15 cellular contexts compared by ENCODE assay signal in the genomic region with DNA sequence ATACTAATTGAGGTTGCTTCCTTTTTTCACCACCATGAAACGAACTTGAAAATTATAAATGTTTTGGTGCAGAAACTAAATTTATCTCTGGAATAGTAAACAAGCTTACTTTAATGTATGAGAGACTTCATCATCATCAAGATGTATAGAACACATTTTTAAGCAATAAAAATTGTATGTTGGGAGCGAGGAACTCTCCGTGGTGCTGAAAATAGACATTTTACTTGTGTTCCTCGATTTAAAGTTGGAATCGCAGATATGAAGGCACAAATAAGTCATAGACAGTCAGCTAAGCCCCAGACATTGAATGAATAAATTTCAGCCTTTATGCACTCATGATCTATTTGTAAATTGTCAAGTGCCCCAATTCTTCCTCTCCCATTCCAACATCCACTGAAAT.
A peak's percentile ranks its signal among the peaks of the same experiment; 100 is the strongest.
DNase-seq lines count a peak whose midpoint lies in the region; ATAC-seq, FAIRE-seq and TF ChIP-seq lines count a peak whose summit lies in the region.
"Had no signal": no experiment of that assay in that cellular context is flagged by ENCODE, and none has a peak within 500 bp of the region (broad histone marks: within the 10 kb centered on the region; RNA-seq: fewer than 3 reads in every experiment).

No MANE protein-coding gene starts in this region.

- in situ Hi-C loops in HepG2 (cut with HindIII; ENCODE audit: extremely low pct_ligation_motif_present, low pct_unique_long_range_greater_than_20kb) = no loop called here

- H3K9ac ChIP-seq in HepG2 (ENCODE audit: insufficient read depth, low read depth, low read length) = no peak overlapping the region

- ATAC-seq in HepG2 = no peak
- ATAC-seq in right lobe of liver = no peak
- ATAC-seq in left cardiac atrium = no peak

- no TSS peak for BruUV-seq in HepG2 (replicated peaks; lab: Mats Ljungman, UMichigan)

- TF ChIP-seq EP300 in HepG2 (IDR thresholded peaks at IDR 0.05; ENCODE audit: low read depth in 2 of 2, low read length in 2 of 2) = no peak
- no peak for TF ChIP-seq EP300 in HepG2 (CRISPR knock-in tag; IDR thresholded peaks at IDR 0.05; ENCODE audit: borderline replicate concordance)

- POLR2A ChIA-PET in HepG2 (lab: Yijun Ruan, JAX) = no interaction called here

- no peaks in the 10 kb centered on the region for H3K4me1 ChIP-seq in HepG2 (ENCODE audit: insufficient read depth, low read length)
- no peaks in the 10 kb centered on the region for H3K4me1 ChIP-seq in right lobe of liver
- H3K4me1 ChIP-seq: HAP-1 had no signal

- H3K4me2 ChIP-seq in HepG2 (ENCODE audit: low read depth, low read length) = no peak overlapping the region

- CTCF ChIA-PET in HepG2 (lab: Yijun Ruan, JAX; ENCODE audit: low intra/inter-chr PET ratio, low total read pairs) = no interaction called here

- FAIRE-seq in HepG2 (lab: Jason Lieb, UNC) = no peak
- FAIRE-seq: bronchial epithelial cell had no signal

- no peak overlapping the region for H3K27ac ChIP-seq in HepG2 (ENCODE audit: extremely low read length, insufficient read depth, low read length)
- no peak overlapping the region for H3K27ac ChIP-seq in right lobe of liver
- H3K27ac ChIP-seq in coronary artery = no peak overlapping the region
- H3K27ac ChIP-seq in WERI-Rb-1 = no peak overlapping the region

- H3K9me3 ChIP-seq in HepG2 (ENCODE audit: low read length) (no peaks in the 10 kb centered on the region), right lobe of liver (no peaks in the 10 kb centered on the region), WERI-Rb-1 (ENCODE audit: severe bottlenecking) (no peaks in the 10 kb centered on the region)
- H3K9me3 ChIP-seq: HAP-1 had no signal

- TF ChIP-seq CTCF in HepG2 (CRISPR knock-in tag; IDR thresholded peaks at IDR 0.05) (no peak), right lobe of liver (IDR thresholded peaks at IDR 0.05) (no peak), fibroblast of mammary gland (conservative IDR thresholded peaks at IDR 0.05; ENCODE audit: control insufficient read depth, insufficient read depth, low read depth, low read length) (no peak), coronary artery (IDR thresholded peaks at IDR 0.05) (no peak), WERI-Rb-1 (IDR thresholded peaks at IDR 0.05; ENCODE audit: low read depth, low read length) (no peak)

- no peak for TF ChIP-seq RAD21 in HepG2 (CRISPR knock-in tag; IDR thresholded peaks at IDR 0.05)

- no peak for TF ChIP-seq POLR2A in HepG2 (IDR thresholded peaks at IDR 0.05; ENCODE audit: insufficient read depth in 1 of 2, low read depth in 2 of 2, low read length in 2 of 2)
- no peak for TF ChIP-seq POLR2A in right lobe of liver (IDR thresholded peaks at IDR 0.05)

- intact Hi-C loops in HepG2 (cut with micrococcal nuclease; ENCODE audit: unreplicated experiment) = no loop called here
- intact Hi-C loops in right lobe of liver (cut with DNase I) = no loop called here
- intact Hi-C loops in left cardiac atrium (cut with DNase I) = no loop called here

- no peaks in the 10 kb centered on the region for H3K79me2 ChIP-seq in HepG2 (ENCODE audit: insufficient read depth, low read length)

- no peak overlapping the region for H3K4me3 ChIP-seq in HepG2 (replicated peaks in 1 of 3; ENCODE audit: insufficient read depth in 1 of 3, low read depth in 2 of 3, low read length in 3 of 3)
- no peak overlapping the region for H3K4me3 ChIP-seq in right lobe of liver
- H3K4me3 ChIP-seq in fibroblast of mammary gland (ENCODE audit: control insufficient read depth, low read depth, low read length) = no peak overlapping the region
- no peak overlapping the region for H3K4me3 ChIP-seq in coronary artery
- no peak overlapping the region for H3K4me3 ChIP-seq in WERI-Rb-1 (ENCODE audit: low read depth, low read length)
- H3K4me3 ChIP-seq: HAP-1 had no signal

- no peak for DNase-seq in HepG2 (ENCODE audit: low spot score)
- DNase-seq in right lobe of liver = no peak
- DNase-seq in RPMI7951 (ENCODE audit: low read depth) = peak; percentile 22
- peak; percentile 20 for DNase-seq in fibroblast of mammary gland (ENCODE audit: low read depth)
- DNase-seq in DMS114 treated with DMSO at 0.1 percent for 48 hours (lab: John Stamatoyannopoulos, UW; ENCODE audit: unreplicated experiment) = no peak
- DNase-seq in coronary artery (ENCODE audit: low spot score) = no peak
- DNase-seq in WERI-Rb-1 = no peak
- no peak for DNase-seq in left cardiac atrium
- DNase-seq: activated effector memory CD4-positive, alpha-beta T cell treated with anti-CD3 and anti-CD28 coated beads, Interleukin-2, amount 50 U/mL, for 16 hours; endodermal cell; glutamatergic neuron; SHP77 treated with DMSO at 0.1 percent for 48 hours; T-helper 9 cell had no signal

- WGBS in HepG2 (ENCODE audit: low lambda C conversion rate) = 17% methylated on average over 5 of the region's 5 CpGs
- WGBS in right lobe of liver (ENCODE audit: insufficient coverage, low coverage, low lambda C conversion rate, missing lambda C conversion rate) = 66% methylated on average over 5 of the region's 5 CpGs

- H2AFZ ChIP-seq in HepG2 (ENCODE audit: low read length) = no peak overlapping the region

- H3K27me3 ChIP-seq in HepG2 (ENCODE audit: control insufficient read depth in 1 of 2, insufficient read depth in 2 of 2, low read length in 2 of 2) (no peaks in the 10 kb centered on the region), right lobe of liver (no peaks in the 10 kb centered on the region), WERI-Rb-1 (ENCODE audit: insufficient read depth, low read depth, severe bottlenecking) (no peaks in the 10 kb centered on the region)

- H3K36me3 ChIP-seq in HepG2 (replicated peaks in 1 of 2; ENCODE audit: control insufficient read depth in 1 of 2, insufficient read depth in 2 of 2, low read length in 2 of 2) = no peaks in the 10 kb centered on the region
- no peaks in the 10 kb centered on the region for H3K36me3 ChIP-seq in right lobe of liver
- no peaks in the 10 kb centered on the region for H3K36me3 ChIP-seq in WERI-Rb-1
- H3K36me3 ChIP-seq: HAP-1 had no signal

- H4K20me1 ChIP-seq in HepG2 (ENCODE audit: insufficient read depth, low read length) = no peaks in the 10 kb centered on the region

TF ChIP-seq in HepG2, 621 proteins besides CTCF, POLR2A, EP300 and RAD21 (continues in another document):
- TF ChIP-seq, protein P1, sequence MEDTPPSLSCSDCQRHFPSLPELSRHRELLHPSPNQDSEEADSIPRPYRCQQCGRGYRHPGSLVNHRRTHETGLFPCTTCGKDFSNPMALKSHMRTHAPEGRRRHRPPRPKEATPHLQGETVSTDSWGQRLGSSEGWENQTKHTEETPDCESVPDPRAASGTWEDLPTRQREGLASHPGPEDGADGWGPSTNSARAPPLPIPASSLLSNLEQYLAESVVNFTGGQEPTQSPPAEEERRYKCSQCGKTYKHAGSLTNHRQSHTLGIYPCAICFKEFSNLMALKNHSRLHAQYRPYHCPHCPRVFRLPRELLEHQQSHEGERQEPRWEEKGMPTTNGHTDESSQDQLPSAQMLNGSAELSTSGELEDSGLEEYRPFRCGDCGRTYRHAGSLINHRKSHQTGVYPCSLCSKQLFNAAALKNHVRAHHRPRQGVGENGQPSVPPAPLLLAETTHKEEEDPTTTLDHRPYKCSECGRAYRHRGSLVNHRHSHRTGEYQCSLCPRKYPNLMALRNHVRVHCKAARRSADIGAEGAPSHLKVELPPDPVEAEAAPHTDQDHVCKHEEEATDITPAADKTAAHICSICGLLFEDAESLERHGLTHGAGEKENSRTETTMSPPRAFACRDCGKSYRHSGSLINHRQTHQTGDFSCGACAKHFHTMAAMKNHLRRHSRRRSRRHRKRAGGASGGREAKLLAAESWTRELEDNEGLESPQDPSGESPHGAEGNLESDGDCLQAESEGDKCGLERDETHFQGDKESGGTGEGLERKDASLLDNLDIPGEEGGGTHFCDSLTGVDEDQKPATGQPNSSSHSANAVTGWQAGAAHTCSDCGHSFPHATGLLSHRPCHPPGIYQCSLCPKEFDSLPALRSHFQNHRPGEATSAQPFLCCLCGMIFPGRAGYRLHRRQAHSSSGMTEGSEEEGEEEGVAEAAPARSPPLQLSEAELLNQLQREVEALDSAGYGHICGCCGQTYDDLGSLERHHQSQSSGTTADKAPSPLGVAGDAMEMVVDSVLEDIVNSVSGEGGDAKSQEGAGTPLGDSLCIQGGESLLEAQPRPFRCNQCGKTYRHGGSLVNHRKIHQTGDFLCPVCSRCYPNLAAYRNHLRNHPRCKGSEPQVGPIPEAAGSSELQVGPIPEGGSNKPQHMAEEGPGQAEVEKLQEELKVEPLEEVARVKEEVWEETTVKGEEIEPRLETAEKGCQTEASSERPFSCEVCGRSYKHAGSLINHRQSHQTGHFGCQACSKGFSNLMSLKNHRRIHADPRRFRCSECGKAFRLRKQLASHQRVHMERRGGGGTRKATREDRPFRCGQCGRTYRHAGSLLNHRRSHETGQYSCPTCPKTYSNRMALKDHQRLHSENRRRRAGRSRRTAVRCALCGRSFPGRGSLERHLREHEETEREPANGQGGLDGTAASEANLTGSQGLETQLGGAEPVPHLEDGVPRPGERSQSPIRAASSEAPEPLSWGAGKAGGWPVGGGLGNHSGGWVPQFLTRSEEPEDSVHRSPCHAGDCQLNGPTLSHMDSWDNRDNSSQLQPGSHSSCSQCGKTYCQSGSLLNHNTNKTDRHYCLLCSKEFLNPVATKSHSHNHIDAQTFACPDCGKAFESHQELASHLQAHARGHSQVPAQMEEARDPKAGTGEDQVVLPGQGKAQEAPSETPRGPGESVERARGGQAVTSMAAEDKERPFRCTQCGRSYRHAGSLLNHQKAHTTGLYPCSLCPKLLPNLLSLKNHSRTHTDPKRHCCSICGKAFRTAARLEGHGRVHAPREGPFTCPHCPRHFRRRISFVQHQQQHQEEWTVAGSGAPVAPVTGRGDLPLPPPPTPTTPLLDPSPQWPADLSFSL (CRISPR knock-in tag; IDR thresholded peaks at IDR 0.05) = no peak
- TF ChIP-seq EHMT2 (IDR thresholded peaks at IDR 0.05; ENCODE audit: borderline replicate concordance, low read depth, low read length) (peak; percentile 97), MIER2 (CRISPR knock-in tag; IDR thresholded peaks at IDR 0.05) (peak; percentile 92), ZBTB39 (CRISPR knock-in tag; IDR thresholded peaks at IDR 0.05) (no peak)

Comparison
In these comparisons a context has a peak if more than half of its experiments do, and no peak if none do; other contexts are left out.
1. DNase-seq: peak in RPMI7951 (single experiment) and fibroblast of mammary gland (single experiment); none in HepG2 (single experiment), right lobe of liver (0 of 3), DMS114 treated with DMSO at 0.1 percent for 48 hours (single experiment), coronary artery (single experiment), WERI-Rb-1 (single experiment) and left cardiac atrium (single experiment).